Comparison of ENCODE assay signal across 23 cellular contexts in the genomic region with DNA sequence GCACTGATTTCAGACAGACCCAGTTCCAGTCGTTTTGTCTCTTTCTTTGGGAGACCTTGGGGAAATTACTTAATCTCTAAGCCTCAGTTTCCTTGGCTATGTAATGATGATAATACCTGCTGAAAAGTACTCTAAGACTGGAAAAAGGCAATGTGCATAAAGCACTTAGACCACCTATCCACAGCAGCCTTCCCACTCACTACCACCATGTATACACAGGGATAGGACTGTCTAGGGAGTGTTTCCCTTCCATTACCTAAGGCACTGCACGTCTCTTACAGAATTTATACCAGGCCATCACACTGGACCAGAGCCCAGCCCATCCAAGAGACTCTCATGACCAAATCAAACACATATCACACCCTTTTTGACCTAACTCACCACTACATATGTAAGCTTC. TPM values are rescaled to one million over a fixed set of nuclear protein-coding genes. Genes with fewer than 3 reads are reported as not detected.
DNase-seq lines count a peak whose midpoint lies in the region; ATAC-seq and TF ChIP-seq lines count a peak whose summit lies in the region.
"Had no signal": no experiment of that assay in that cellular context is flagged by ENCODE, and none has a peak within 500 bp of the region (broad histone marks: within the 10 kb centered on the region; RNA-seq: fewer than 3 reads in every experiment).

No MANE protein-coding gene starts in this region.

- peaks cover 67% of the 10 kb centered on the region for H3K36me3 Mint-ChIP-seq in activated CD8-positive, alpha-beta memory T cell treated with anti-CD3 and anti-CD28 coated beads, Interleukin-2, amount 10 ng/mL, durations not matched to agents 7 days and 5 days
- peaks cover 98% of the 10 kb centered on the region for H3K36me3 Mint-ChIP-seq in activated T-helper 17 cell treated with anti-CD3 and anti-CD28 coated beads, Interleukin-2, amount 50 U/mL, for 72 hours (ENCODE audit: low read depth)
- peaks cover 0 to 67% (median 30%) of the 10 kb centered on the region in 3 donors for H3K36me3 Mint-ChIP-seq in naive thymus-derived CD8-positive, alpha-beta T cell

- TF ChIP-seq CTCF in tibial artery (IDR thresholded peaks at IDR 0.05) (no peak), colonic mucosa (IDR thresholded peaks at IDR 0.05) (no peak), coronary artery (IDR thresholded peaks at IDR 0.05) (no peak)

- H3K4me1 ChIP-seq in tibial artery (peaks cover 0 to 18% (median 12%) of the 10 kb centered on the region in 4 donors), colonic mucosa (no peaks in the 10 kb centered on the region)

- ATAC-seq in activated CD8-positive, alpha-beta memory T cell treated with anti-CD3 and anti-CD28 coated beads, Interleukin-2, amount 10 ng/mL, durations not matched to agents 7 days and 5 days, result no peak
- no peak for ATAC-seq in GM18505 (IDR thresholded peaks at IDR 0.05; ENCODE audit: unreplicated experiment)
- no peak for ATAC-seq in activated T-helper 17 cell treated with anti-CD3 and anti-CD28 coated beads, Interleukin-2, amount 50 U/mL, for 72 hours (replicated peaks)
- no peak for ATAC-seq in naive thymus-derived CD8-positive, alpha-beta T cell
- ATAC-seq: gastroesophageal sphincter, HCT116, psoas muscle had no signal

- intact Hi-C loops in tibial artery (cut with DNase I; ENCODE audit: low total_unique reads) (no loop called here), colonic mucosa (cut with DNase I) (no loop called here)

- no peak overlapping the region for H3K27ac ChIP-seq in tibial artery
- no peak overlapping the region for H3K27ac ChIP-seq in colonic mucosa
- no peak overlapping the region for H3K27ac ChIP-seq in coronary artery
- H3K27ac ChIP-seq: C4-2B, gastroesophageal sphincter, psoas muscle, SJSA1, skin epidermis had no signal

- no peaks in the 10 kb centered on the region for H3K27me3 Mint-ChIP-seq in activated CD8-positive, alpha-beta memory T cell treated with anti-CD3 and anti-CD28 coated beads, Interleukin-2, amount 10 ng/mL, durations not matched to agents 7 days and 5 days
- H3K27me3 Mint-ChIP-seq in activated T-helper 17 cell treated with anti-CD3 and anti-CD28 coated beads, Interleukin-2, amount 50 U/mL, for 72 hours, result no peaks in the 10 kb centered on the region
- no peaks in the 10 kb centered on the region for H3K27me3 Mint-ChIP-seq in naive thymus-derived CD8-positive, alpha-beta T cell
- H3K27me3 Mint-ChIP-seq: memory B cell had no signal

- H3K27ac Mint-ChIP-seq in activated CD8-positive, alpha-beta memory T cell treated with anti-CD3 and anti-CD28 coated beads, Interleukin-2, amount 10 ng/mL, durations not matched to agents 7 days and 5 days, result peak overlapping the region; percentile 33
- H3K27ac Mint-ChIP-seq in activated T-helper 17 cell treated with anti-CD3 and anti-CD28 coated beads, Interleukin-2, amount 50 U/mL, for 72 hours, result peak overlapping the region; percentile 56
- peak overlapping the region; percentile 1 to 83 (median 60) for H3K27ac Mint-ChIP-seq in naive thymus-derived CD8-positive, alpha-beta T cell
- H3K27ac Mint-ChIP-seq: memory B cell, nephron had no signal

- DNase-seq in activated CD8-positive, alpha-beta memory T cell treated with anti-CD3 and anti-CD28 coated beads, Interleukin-2, amount 10 ng/mL, durations not matched to agents 7 days and 5 days, result no peak
- no peak for DNase-seq in activated CD8-positive, alpha-beta memory T cell treated with anti-CD3 and anti-CD28 coated beads for 24 hours
- no peak for DNase-seq in naive thymus-derived CD8-positive, alpha-beta T cell
- no peak for DNase-seq in tibial artery
- DNase-seq in colonic mucosa, result no peak
- no peak for DNase-seq in coronary artery (ENCODE audit: low spot score)
- DNase-seq: activated CD4-positive, CD25-positive, alpha-beta regulatory T cell treated with anti-CD3 and anti-CD28 coated beads, Interleukin-2, amount 50 U/mL, for 72 hours; kidney glomerular epithelial cell; NCI-H1417 treated with DMSO at 0.1 percent for 48 hours; NCI-H748 treated with DMSO at 0.1 percent for 48 hours; OCI-M1; psoas muscle; stimulated activated CD4-positive, alpha-beta T cell treated with anti-CD3 and anti-CD28 coated beads, Interleukin-4, amount 100 ng/mL, for 24 hours; T1000 had no signal

- CTCF ChIA-PET in activated CD8-positive, alpha-beta memory T cell treated with anti-CD3 and anti-CD28 coated beads, Interleukin-2, amount 10 ng/mL, durations not matched to agents 7 days and 5 days (lab: Charles Lee), result interaction anchor here (1.2 kb wide), 1 partner anchor 42 kb away, joined by 3 read pairs; no protein-coding TSS in a partner anchor

- H3K9me3 ChIP-seq in tibial artery (no peaks in the 10 kb centered on the region), colonic mucosa (no peaks in the 10 kb centered on the region)
- H3K9me3 ChIP-seq: gastroesophageal sphincter, psoas muscle, SJSA1 had no signal

- H3K9me3 Mint-ChIP-seq in activated CD8-positive, alpha-beta memory T cell treated with anti-CD3 and anti-CD28 coated beads, Interleukin-2, amount 10 ng/mL, durations not matched to agents 7 days and 5 days (ENCODE audit: low read depth), result no peaks in the 10 kb centered on the region
- no peaks in the 10 kb centered on the region for H3K9me3 Mint-ChIP-seq in activated T-helper 17 cell treated with anti-CD3 and anti-CD28 coated beads, Interleukin-2, amount 50 U/mL, for 72 hours
- H3K9me3 Mint-ChIP-seq in naive thymus-derived CD8-positive, alpha-beta T cell, result no peaks in the 10 kb centered on the region
- H3K9me3 Mint-ChIP-seq: memory B cell, nephron had no signal

- H3K27me3 ChIP-seq in tibial artery, result no peaks in the 10 kb centered on the region
- H3K27me3 ChIP-seq in colonic mucosa, result no peaks in the 10 kb centered on the region
- H3K27me3 ChIP-seq: gastroesophageal sphincter, SJSA1 had no signal

- no peak overlapping the region for H3K4me3 Mint-ChIP-seq in activated CD8-positive, alpha-beta memory T cell treated with anti-CD3 and anti-CD28 coated beads, Interleukin-2, amount 10 ng/mL, durations not matched to agents 7 days and 5 days
- H3K4me3 Mint-ChIP-seq in activated T-helper 17 cell treated with anti-CD3 and anti-CD28 coated beads, Interleukin-2, amount 50 U/mL, for 72 hours, result no peak overlapping the region
- H3K4me3 Mint-ChIP-seq in naive thymus-derived CD8-positive, alpha-beta T cell, result peak overlapping the region in 2 of 10 donors; percentile 3 to 7
- H3K4me3 Mint-ChIP-seq: memory B cell, nephron had no signal

- TF ChIP-seq POLR2A in GM18505 (IDR thresholded peaks at IDR 0.05; ENCODE audit: borderline replicate concordance, extremely low read depth, insufficient read depth, insufficient read length), result peak; percentile 18

- POLR2A ChIA-PET in naive thymus-derived CD8-positive, alpha-beta T cell (lab: Charles Lee), result no interaction called here

- H3K9ac ChIP-seq in colonic mucosa (ENCODE audit: low read depth in 2 of 2, low read length in 2 of 2), result no peak overlapping the region

- peaks cover 45% of the 10 kb centered on the region for H3K4me1 Mint-ChIP-seq in activated CD8-positive, alpha-beta memory T cell treated with anti-CD3 and anti-CD28 coated beads, Interleukin-2, amount 10 ng/mL, durations not matched to agents 7 days and 5 days
- peaks cover 46% of the 10 kb centered on the region for H3K4me1 Mint-ChIP-seq in activated T-helper 17 cell treated with anti-CD3 and anti-CD28 coated beads, Interleukin-2, amount 50 U/mL, for 72 hours
- peaks cover 31 to 75% (median 63%) of the 10 kb centered on the region in 4 donors for H3K4me1 Mint-ChIP-seq in naive thymus-derived CD8-positive, alpha-beta T cell

- H3K36me3 ChIP-seq in tibial artery (peaks cover 7 to 52% (median 38%) of the 10 kb centered on the region in 3 donors), colonic mucosa (peaks cover 4% of the 10 kb centered on the region)

- H3K4me3 ChIP-seq in tibial artery (no peak overlapping the region), colonic mucosa (no peak overlapping the region), coronary artery (no peak overlapping the region)
- H3K4me3 ChIP-seq: gastroesophageal sphincter, psoas muscle, SJSA1, skin epidermis had no signal

RNA-seq across cellular contexts. Expression of gene RPS29, which starts 6.3 kb away (rescaled TPM):
- total RNA-seq in activated CD8-positive, alpha-beta memory T cell treated with anti-CD3 and anti-CD28 coated beads, Interleukin-2, amount 10 ng/mL, durations not matched to agents 7 days and 5 days, result 1,000 to 10,000 TPM; 1,378 to 1,419 TPM
- total RNA-seq in activated T-helper 17 cell treated with anti-CD3 and anti-CD28 coated beads, Interleukin-2, amount 50 U/mL, for 72 hours, result 1,000 to 10,000 TPM; 2,187 to 2,396 TPM
- 1,000 to 10,000 TPM; 2,453 to 3,084 TPM for total RNA-seq in naive thymus-derived CD8-positive, alpha-beta T cell
- over 10,000 TPM; 11,853 to 13,490 (median 12,998) TPM for polyA plus RNA-seq in naive thymus-derived CD8-positive, alpha-beta T cell
- total RNA-seq in colonic mucosa, result 1,000 to 10,000 TPM; 1,421 to 1,478 TPM

RNA-seq across cellular contexts. Expression of gene LRR1, which starts 18.9 kb away (rescaled TPM):
- total RNA-seq in activated CD8-positive, alpha-beta memory T cell treated with anti-CD3 and anti-CD28 coated beads, Interleukin-2, amount 10 ng/mL, durations not matched to agents 7 days and 5 days, result 10 to 100 TPM; 64.4 to 71.3 TPM
- total RNA-seq in activated T-helper 17 cell treated with anti-CD3 and anti-CD28 coated beads, Interleukin-2, amount 50 U/mL, for 72 hours, result 10 to 100 TPM; 29.6 to 62.2 TPM
- 10 to 100 TPM; 12.1 to 12.9 TPM for total RNA-seq in naive thymus-derived CD8-positive, alpha-beta T cell
- polyA plus RNA-seq in naive thymus-derived CD8-positive, alpha-beta T cell, result 10 to 100 TPM in 1 of 3 donors, 1 to 10 TPM in 2; 8.5 to 10.4 (median 8.9) TPM
- 10 to 100 TPM; 24.3 to 39.8 TPM for total RNA-seq in colonic mucosa

RNA-seq across cellular contexts. Expression of gene RPL36AL, which starts 40.6 kb away (rescaled TPM):
- 100 to 1,000 TPM; 245 to 248 TPM for total RNA-seq in activated CD8-positive, alpha-beta memory T cell treated with anti-CD3 and anti-CD28 coated beads, Interleukin-2, amount 10 ng/mL, durations not matched to agents 7 days and 5 days
- total RNA-seq in activated T-helper 17 cell treated with anti-CD3 and anti-CD28 coated beads, Interleukin-2, amount 50 U/mL, for 72 hours, result 100 to 1,000 TPM; 182 to 184 TPM
- 100 to 1,000 TPM; 259 to 268 TPM for total RNA-seq in naive thymus-derived CD8-positive, alpha-beta T cell
- 100 to 1,000 TPM; 489 to 628 (median 623) TPM for polyA plus RNA-seq in naive thymus-derived CD8-positive, alpha-beta T cell
- 100 to 1,000 TPM; 197 to 198 TPM for total RNA-seq in colonic mucosa

RNA-seq across cellular contexts. Expression of gene MGAT2, which starts 40.8 kb away (rescaled TPM):
- 10 to 100 TPM; 68.4 to 75.9 TPM for total RNA-seq in activated CD8-positive, alpha-beta memory T cell treated with anti-CD3 and anti-CD28 coated beads, Interleukin-2, amount 10 ng/mL, durations not matched to agents 7 days and 5 days
- total RNA-seq in activated T-helper 17 cell treated with anti-CD3 and anti-CD28 coated beads, Interleukin-2, amount 50 U/mL, for 72 hours, result 10 to 100 TPM; 44.6 to 49.3 TPM
- total RNA-seq in naive thymus-derived CD8-positive, alpha-beta T cell, result 10 to 100 TPM; 24.9 to 26.9 TPM
- polyA plus RNA-seq in naive thymus-derived CD8-positive, alpha-beta T cell, result 10 to 100 TPM; 15.8 to 25.9 (median 19.8) TPM
- 10 to 100 TPM; 44.9 to 47.3 TPM for total RNA-seq in colonic mucosa

RNA-seq across cellular contexts. Expression of gene DNAAF2, which starts 55.2 kb away (rescaled TPM):
- 10 to 100 TPM in 1 of 2 experiments, 1 to 10 TPM in 1; 8.7 to 11.5 TPM for total RNA-seq in activated CD8-positive, alpha-beta memory T cell treated with anti-CD3 and anti-CD28 coated beads, Interleukin-2, amount 10 ng/mL, durations not matched to agents 7 days and 5 days
- total RNA-seq in activated T-helper 17 cell treated with anti-CD3 and anti-CD28 coated beads, Interleukin-2, amount 50 U/mL, for 72 hours, result 10 to 100 TPM in 1 of 2 donors, 1 to 10 TPM in 1; 9.3 to 11.6 TPM
- 1 to 10 TPM; 6.9 TPM for total RNA-seq in naive thymus-derived CD8-positive, alpha-beta T cell
- polyA plus RNA-seq in naive thymus-derived CD8-positive, alpha-beta T cell, result 10 to 100 TPM; 10.1 to 16.7 (median 12.3) TPM
- 1 to 10 TPM; 6.8 to 8.3 TPM for total RNA-seq in colonic mucosa
